Comparison of ENCODE assay signal across 7 cellular contexts in genomic region chr2:11482473-11483031, GRCh38. TPM values are rescaled to one million over a fixed set of nuclear protein-coding genes. Genes with fewer than 3 reads are reported as not detected.
DNase-seq lines count a peak whose midpoint lies in the region; TF ChIP-seq lines count a peak whose summit lies in the region.

No MANE protein-coding gene starts in this region.

- H3K36me3 ChIP-seq in breast epithelium (no peaks in the 10 kb centered on the region), kidney epithelial cell (ENCODE audit: control insufficient read depth, insufficient read depth, low read length) (no peaks in the 10 kb centered on the region), subcutaneous abdominal adipose tissue (ENCODE audit: control insufficient read depth in 5 of 5, insufficient read depth in 5 of 5, low read length in 5 of 5) (no peaks in the 10 kb centered on the region)

- TF ChIP-seq CTCF in breast epithelium (IDR thresholded peaks at IDR 0.05), result no peak
- TF ChIP-seq CTCF in kidney epithelial cell (IDR thresholded peaks at IDR 0.05; ENCODE audit: insufficient read depth, low read length, poor library complexity, severe bottlenecking), result no peak

- no peaks in the 10 kb centered on the region for H3K27me3 ChIP-seq in breast epithelium
- H3K27me3 ChIP-seq in kidney epithelial cell (ENCODE audit: control insufficient read depth, insufficient read depth, low read length), result peaks cover 53% of the 10 kb centered on the region
- peaks cover 12 to 24% (median 14%) of the 10 kb centered on the region in 5 donors for H3K27me3 ChIP-seq in subcutaneous abdominal adipose tissue (ENCODE audit: control insufficient read depth in 5 of 5, insufficient read depth in 4 of 5, low read length in 5 of 5)

- H3K4me3 ChIP-seq in breast epithelium (peak overlapping the region; percentile 50 to 89 (median 71)), kidney epithelial cell (ENCODE audit: low read depth, low read length) (peak overlapping the region; percentile 47), subcutaneous abdominal adipose tissue (ENCODE audit: low read depth in 1 of 5, low read length in 5 of 5) (peak overlapping the region in 4 of 5 donors; percentile 59 to 75 (median 62))

- intact Hi-C loops in breast epithelium (cut with DNase I; ENCODE audit: low total_unique reads) (loop anchor here (5.0 kb wide), 1 partner anchor 100 kb away; no protein-coding TSS in a partner anchor), posterior vena cava (cut with DNase I) (no loop called here)

- TF ChIP-seq POLR2A in breast epithelium (IDR thresholded peaks at IDR 0.05), result no peak

- no peak overlapping the region for H3K9ac ChIP-seq in subcutaneous abdominal adipose tissue (ENCODE audit: low read length in 5 of 5)

- no peaks in the 10 kb centered on the region for H3K4me1 ChIP-seq in breast epithelium
- H3K4me1 ChIP-seq in subcutaneous abdominal adipose tissue (ENCODE audit: control insufficient read depth in 5 of 5, insufficient read depth in 5 of 5, low read length in 5 of 5), result peaks cover 0 to 18% (median 14%) of the 10 kb centered on the region in 5 donors

- peak; percentile 53 for DNase-seq in HuH-7 (ENCODE audit: low spot score)
- DNase-seq in breast epithelium (ENCODE audit: low spot score in 2 of 2), result no peak
- no peak for DNase-seq in kidney epithelial cell (ENCODE audit: low read depth)
- no peak for DNase-seq in COLO829 (ENCODE audit: low spot score)
- DNase-seq in SIG-M5 treated with dmso at 0.1 percent for 504 hours (lab: John Stamatoyannopoulos, UW; ENCODE audit: unreplicated experiment), result no peak
- DNase-seq in posterior vena cava (ENCODE audit: low spot score), result no peak

- no peaks in the 10 kb centered on the region for H3K9me3 ChIP-seq in breast epithelium
- no peaks in the 10 kb centered on the region for H3K9me3 ChIP-seq in subcutaneous abdominal adipose tissue (ENCODE audit: control insufficient read depth in 5 of 5, low read length in 5 of 5)

- peak overlapping the region; percentile 69 to 89 for H3K27ac ChIP-seq in breast epithelium
- no peak overlapping the region for H3K27ac ChIP-seq in subcutaneous abdominal adipose tissue (ENCODE audit: low read depth, low read length)

RNA-seq across cellular contexts. Expression of gene E2F6, which starts 16.6 kb away (rescaled TPM):
- total RNA-seq in breast epithelium (10 to 100 TPM; 21.1 to 25.0 (median 23.3) TPM), kidney epithelial cell (15.0 and 16.1 TPM in 2 replicates), posterior vena cava (10 to 100 TPM; 13.3 to 13.9 TPM)

RNA-seq across cellular contexts. Expression of gene GREB1, which starts 51.3 kb away (rescaled TPM):
- total RNA-seq in breast epithelium, result 10 to 100 TPM in 2 of 3 donors, 1 to 10 TPM in 1; 5.4 to 83.6 (median 42.9) TPM
- 2.8 and 4.8 TPM in 2 replicates for total RNA-seq in kidney epithelial cell
- 10 to 100 TPM in 1 of 2 donors, 1 to 10 TPM in 1; 7.4 to 15.4 TPM for total RNA-seq in posterior vena cava
